In genomic region chr14:70183991-70184390, GRCh38 we compare ENCODE assay signal across 18 cellular contexts. TPM values are rescaled to one million over a fixed set of nuclear protein-coding genes. Genes with fewer than 3 reads are reported as not detected.
A peak's percentile ranks its signal among the peaks of the same experiment; 100 is the strongest.
DNase-seq lines count a peak whose midpoint lies in the region; ATAC-seq and TF ChIP-seq lines count a peak whose summit lies in the region.
"Had no signal": no experiment of that assay in that cellular context is flagged by ENCODE, and none has a peak within 500 bp of the region (broad histone marks: within the 10 kb centered on the region; RNA-seq: fewer than 3 reads in every experiment).

No MANE protein-coding gene starts in this region.

- TF ChIP-seq CTCF in endothelial cell (IDR thresholded peaks at IDR 0.05; ENCODE audit: unreplicated experiment) (no peak), foreskin fibroblast (IDR thresholded peaks at IDR 0.05; ENCODE audit: low read depth, low read length) (no peak)

- in situ Hi-C loops in GM23248 (cut with MboI) = no loop called here

- H4K20me1 ChIP-seq in GM23248 (ENCODE audit: insufficient read depth) = no peaks in the 10 kb centered on the region

- peaks cover 33% of the 10 kb centered on the region for H3K27me3 Mint-ChIP-seq in T-helper 2 cell treated with Interferon-gamma antibody and Interleukin-4, amounts not matched to agents 5 μg/mL and 100 μg/mL, for 36 hours (ENCODE audit: low read depth)
- peaks cover 10% of the 10 kb centered on the region for H3K27me3 Mint-ChIP-seq in endothelial cell (ENCODE audit: unreplicated experiment)

- peaks cover 12% of the 10 kb centered on the region for H3K4me1 Mint-ChIP-seq in T-helper 2 cell treated with Interferon-gamma antibody and Interleukin-4, amounts not matched to agents 5 μg/mL and 100 μg/mL, for 36 hours (ENCODE audit: low read depth)
- H3K4me1 Mint-ChIP-seq in endothelial cell (ENCODE audit: unreplicated experiment) = peaks cover 11% of the 10 kb centered on the region

- no peaks in the 10 kb centered on the region for H3K9me3 ChIP-seq in GM23248 (ENCODE audit: low read depth)
- H3K9me3 ChIP-seq: BLaER1, Peyer's patch had no signal

- no peaks in the 10 kb centered on the region for H3K36me3 Mint-ChIP-seq in T-helper 2 cell treated with Interferon-gamma antibody and Interleukin-4, amounts not matched to agents 5 μg/mL and 100 μg/mL, for 36 hours (ENCODE audit: low read depth)
- H3K36me3 Mint-ChIP-seq in endothelial cell (ENCODE audit: low read depth, unreplicated experiment) = no peaks in the 10 kb centered on the region
- H3K36me3 Mint-ChIP-seq: activated CD4-positive, alpha-beta memory T cell treated with anti-CD3 and anti-CD28 coated beads for 36 hours; IgD-negative memory B cell had no signal

- H3K36me3 ChIP-seq in GM23248 (ENCODE audit: low read depth) = no peaks in the 10 kb centered on the region
- H3K36me3 ChIP-seq: BLaER1, Peyer's patch had no signal

- H3K27me3 ChIP-seq in GM23248 (replicated peaks; ENCODE audit: insufficient read depth) = peaks cover 10% of the 10 kb centered on the region; the same call in 1 of the 2 replicates

- no peak overlapping the region for H3K9ac ChIP-seq in GM23248
- H3K9ac ChIP-seq: BLaER1 had no signal

- no peak overlapping the region for H3K4me3 Mint-ChIP-seq in T-helper 2 cell treated with Interferon-gamma antibody and Interleukin-4, amounts not matched to agents 5 μg/mL and 100 μg/mL, for 36 hours
- no peak overlapping the region for H3K4me3 Mint-ChIP-seq in endothelial cell (ENCODE audit: unreplicated experiment)
- H3K4me3 Mint-ChIP-seq: activated CD4-positive, alpha-beta memory T cell treated with anti-CD3 and anti-CD28 coated beads for 36 hours; IgD-negative memory B cell had no signal

- H3K79me2 ChIP-seq in GM23248 (ENCODE audit: insufficient read depth) = no peaks in the 10 kb centered on the region

- H3K9me2 ChIP-seq in GM23248 (ENCODE audit: insufficient read depth) = no peaks in the 10 kb centered on the region

- WGBS in GM23248 (ENCODE audit: low coverage in 1 of 2, low lambda C conversion rate in 2 of 2, missing lambda C conversion rate in 2 of 2), 2 experiments = 71% methylated on average over 6 of the region's 6 CpGs

- no peaks in the 10 kb centered on the region for H3F3A ChIP-seq in GM23248 (ENCODE audit: insufficient read depth)

- no peak overlapping the region for H3K27ac ChIP-seq in GM23248
- H3K27ac ChIP-seq: BLaER1, Peyer's patch had no signal

- no peak overlapping the region for H2AFZ ChIP-seq in GM23248

- peak; percentile 48 for ATAC-seq in GM18858 (IDR thresholded peaks at IDR 0.05; ENCODE audit: unreplicated experiment)
- peak; percentile 67 for ATAC-seq in GM21528 (IDR thresholded peaks at IDR 0.05; ENCODE audit: low FRiP score, unreplicated experiment)
- peak; percentile 41 for ATAC-seq in HG03064 (IDR thresholded peaks at IDR 0.05; ENCODE audit: low read depth, unreplicated experiment)

- H3K4me2 ChIP-seq in GM23248 (ENCODE audit: unreplicated experiment) = no peak overlapping the region
- H3K4me2 ChIP-seq: BLaER1 had no signal

- no peak overlapping the region for H3K27ac Mint-ChIP-seq in T-helper 2 cell treated with Interferon-gamma antibody and Interleukin-4, amounts not matched to agents 5 μg/mL and 100 μg/mL, for 36 hours
- no peak overlapping the region for H3K27ac Mint-ChIP-seq in endothelial cell (ENCODE audit: unreplicated experiment)
- H3K27ac Mint-ChIP-seq: activated CD4-positive, alpha-beta memory T cell treated with anti-CD3 and anti-CD28 coated beads for 36 hours; IgD-negative memory B cell had no signal

- H3K4me1 ChIP-seq in GM23248 (ENCODE audit: insufficient read depth) = 0 out of 2 replicates have a peak, but pooled peaks cover 3% of the 10 kb centered on the region

- DNase-seq in germinal center (ENCODE audit: low spot score) = peak; percentile 52
- no peak for DNase-seq in GM23248
- no peak for DNase-seq in T-helper 2 cell treated with Interferon-gamma antibody and Interleukin-4, amounts not matched to agents 5 μg/mL and 100 μg/mL, for 36 hours (ENCODE audit: low spot score)
- no peak for DNase-seq in endothelial cell (ENCODE audit: low spot score)
- DNase-seq in foreskin fibroblast = no peak
- DNase-seq: activated CD4-positive, alpha-beta memory T cell treated with anti-CD3 and anti-CD28 coated beads for 36 hours; effector CD8-positive, alpha-beta T cell; NCI-H1417 treated with DMSO at 0.1 percent for 48 hours; Peyer's patch; retina; stimulated activated CD4-positive, alpha-beta T cell treated with anti-CD3 and anti-CD28 coated beads, Interleukin-4, amount 100 ng/mL, for 24 hours; T-helper 9 cell had no signal

- H3K9me3 Mint-ChIP-seq in T-helper 2 cell treated with Interferon-gamma antibody and Interleukin-4, amounts not matched to agents 5 μg/mL and 100 μg/mL, for 36 hours = no peaks in the 10 kb centered on the region
- H3K9me3 Mint-ChIP-seq in endothelial cell (ENCODE audit: unreplicated experiment) = no peaks in the 10 kb centered on the region
- H3K9me3 Mint-ChIP-seq: activated CD4-positive, alpha-beta memory T cell treated with anti-CD3 and anti-CD28 coated beads for 36 hours; IgD-negative memory B cell had no signal

- H3K4me3 ChIP-seq in GM23248 = no peak overlapping the region
- H3K4me3 ChIP-seq in foreskin fibroblast (ENCODE audit: low read depth in 1 of 2, low read length in 2 of 2) = no peak overlapping the region
- H3K4me3 ChIP-seq: BLaER1, Peyer's patch had no signal

RNA-seq across cellular contexts. Expression of gene SLC8A3, which starts 4.8 kb away (rescaled TPM):
- not detected in 2 replicates for total RNA-seq in GM23248 (2014; rRNA removed; shearing (Covaris generic))
- polyA plus RNA-seq in GM23248 (2016; fragmentation: Nextera tagmentation; extraction: Ambion mirVana) = not detected in 2 replicates
- 0.13 TPM for total RNA-seq in endothelial cell (ENCODE audit: unreplicated experiment)
- total RNA-seq: NCI-H460 had no signal
- polyA plus RNA-seq: IgD-negative memory B cell had no signal
